ENCODE assay signal across 11 cellular contexts in genomic region chr2:232316382-232317190, GRCh38.
DNase-seq lines count a peak whose midpoint lies in the region; ATAC-seq and TF ChIP-seq lines count a peak whose summit lies in the region.
"Had no signal": no experiment of that assay in that cellular context is flagged by ENCODE, and none has a peak within 500 bp of the region (broad histone marks: within the 10 kb centered on the region; RNA-seq: fewer than 3 reads in every experiment).

No MANE protein-coding gene starts in this region.

- peaks cover 0 to 15% (median 3%) of the 10 kb centered on the region in 4 donors for H3K9me3 ChIP-seq in stomach

- WGBS in stomach, 5 donors = 63 to 81% (median 77%) methylated on average over 11 of the region's 11 CpGs

- no peak for TF ChIP-seq CTCF in stomach (IDR thresholded peaks at IDR 0.05)

- no peak for TF ChIP-seq EP300 in stomach (IDR thresholded peaks at IDR 0.05)

- peaks cover 59% of the 10 kb centered on the region for H3K4me1 Mint-ChIP-seq in T-helper 1 cell treated with Interleukin-12 subunit alpha and Interleukin-12 subunit beta and Interleukin-4 antibody, amounts not matched to agents 30 μg/mL and 1 μg/mL, for 36 hours (ENCODE audit: low read depth)
- H3K4me1 Mint-ChIP-seq in activated naive CD8-positive, alpha-beta T cell treated with anti-CD3 and anti-CD28 coated beads, Interleukin-2, amount 50 U/mL, for 24 hours = peaks cover 84% of the 10 kb centered on the region

- H3K36me3 Mint-ChIP-seq in T-helper 1 cell treated with Interleukin-12 subunit alpha and Interleukin-12 subunit beta and Interleukin-4 antibody, amounts not matched to agents 30 μg/mL and 1 μg/mL, for 36 hours (ENCODE audit: low read depth) = peaks cover 15% of the 10 kb centered on the region
- peaks cover 30% of the 10 kb centered on the region for H3K36me3 Mint-ChIP-seq in activated naive CD8-positive, alpha-beta T cell treated with anti-CD3 and anti-CD28 coated beads, Interleukin-2, amount 50 U/mL, for 24 hours (ENCODE audit: low read depth)

- H3K4me3 ChIP-seq in stomach = no peak overlapping the region
- H3K4me3 ChIP-seq: right lobe of liver had no signal

- H3K4me3 Mint-ChIP-seq in T-helper 1 cell treated with Interleukin-12 subunit alpha and Interleukin-12 subunit beta and Interleukin-4 antibody, amounts not matched to agents 30 μg/mL and 1 μg/mL, for 36 hours = no peak overlapping the region
- peak overlapping the region; percentile 62 for H3K4me3 Mint-ChIP-seq in activated naive CD8-positive, alpha-beta T cell treated with anti-CD3 and anti-CD28 coated beads, Interleukin-2, amount 50 U/mL, for 24 hours

- no peak for TF ChIP-seq POLR2A in stomach (IDR thresholded peaks at IDR 0.05)

- no peaks in the 10 kb centered on the region for H3K27me3 ChIP-seq in stomach
- H3K27me3 ChIP-seq: right lobe of liver had no signal

- H3K4me1 ChIP-seq in stomach = peaks cover 11 to 55% (median 40%) of the 10 kb centered on the region in 4 donors

- peak overlapping the region in 4 of 5 donors; percentile 37 to 81 (median 58) for H3K27ac ChIP-seq in stomach
- H3K27ac ChIP-seq: 22Rv1 had no signal

- intact Hi-C loops in stomach (cut with DNase I; ENCODE audit: low total_unique reads) = no loop called here

- ATAC-seq in activated naive CD8-positive, alpha-beta T cell treated with anti-CD3 and anti-CD28 coated beads, Interleukin-2, amount 50 U/mL, for 24 hours = no peak

- no peaks in the 10 kb centered on the region for H3K27me3 Mint-ChIP-seq in T-helper 1 cell treated with Interleukin-12 subunit alpha and Interleukin-12 subunit beta and Interleukin-4 antibody, amounts not matched to agents 30 μg/mL and 1 μg/mL, for 36 hours (ENCODE audit: low read depth)
- no peaks in the 10 kb centered on the region for H3K27me3 Mint-ChIP-seq in activated naive CD8-positive, alpha-beta T cell treated with anti-CD3 and anti-CD28 coated beads, Interleukin-2, amount 50 U/mL, for 24 hours

- peak overlapping the region; percentile 94 for H3K27ac Mint-ChIP-seq in T-helper 1 cell treated with Interleukin-12 subunit alpha and Interleukin-12 subunit beta and Interleukin-4 antibody, amounts not matched to agents 30 μg/mL and 1 μg/mL, for 36 hours
- peak overlapping the region; percentile 93 for H3K27ac Mint-ChIP-seq in activated naive CD8-positive, alpha-beta T cell treated with anti-CD3 and anti-CD28 coated beads, Interleukin-2, amount 50 U/mL, for 24 hours

- H3K36me3 ChIP-seq in stomach = peaks cover 0 to 17% (median 0%) of the 10 kb centered on the region in 4 donors
- H3K36me3 ChIP-seq: right lobe of liver had no signal

- H3K9me3 Mint-ChIP-seq in T-helper 1 cell treated with Interleukin-12 subunit alpha and Interleukin-12 subunit beta and Interleukin-4 antibody, amounts not matched to agents 30 μg/mL and 1 μg/mL, for 36 hours = peaks cover 27% of the 10 kb centered on the region
- peaks cover 27% of the 10 kb centered on the region for H3K9me3 Mint-ChIP-seq in activated naive CD8-positive, alpha-beta T cell treated with anti-CD3 and anti-CD28 coated beads, Interleukin-2, amount 50 U/mL, for 24 hours

- DNase-seq in T-helper 1 cell (no peak), lung microvascular endothelial cell (ENCODE audit: low read depth in 2 of 2) (peak; percentile 32 to 39), stomach (no peak), HuH-7.5 (ENCODE audit: low spot score) (no peak), GOT3 (lab: John Stamatoyannopoulos, UW) (no peak), SKM-1 treated with dmso at 0.1 percent for 144 hours (lab: John Stamatoyannopoulos, UW; ENCODE audit: unreplicated experiment) (no peak)
- DNase-seq in activated naive CD8-positive, alpha-beta T cell treated with anti-CD3 and anti-CD28 coated beads, Interleukin-2, amount 50 U/mL, for 24 hours = no peak
- DNase-seq: MM.1S had no signal

Comparison
In these comparisons a context has a peak if more than half of its experiments do, and no peak if none do; other contexts are left out.
1. DNase-seq: peak in lung microvascular endothelial cell (2 of 2); none in T-helper 1 cell (0 of 5), activated naive CD8-positive, alpha-beta T cell treated with anti-CD3 and anti-CD28 coated beads, Interleukin-2, amount 50 U/mL, for 24 hours (single experiment), stomach (single experiment), HuH-7.5 (single experiment), GOT3 (single experiment) and SKM-1 treated with dmso at 0.1 percent for 144 hours (single experiment).